17 cellular contexts compared by ENCODE assay signal in genomic region chr7:135490783-135491182, GRCh38. TPM values are rescaled to one million over a fixed set of nuclear protein-coding genes. Genes with fewer than 3 reads are reported as not detected.
A peak's percentile ranks its signal among the peaks of the same experiment; 100 is the strongest.
DNase-seq lines count a peak whose midpoint lies in the region; ATAC-seq, FAIRE-seq and TF ChIP-seq lines count a peak whose summit lies in the region.
"Had no signal": no experiment of that assay in that cellular context is flagged by ENCODE, and none has a peak within 500 bp of the region (broad histone marks: within the 10 kb centered on the region; RNA-seq: fewer than 3 reads in every experiment).

No MANE protein-coding gene starts in this region.

- peaks cover 3% of the 10 kb centered on the region for H3K79me1 ChIP-seq in H9 (ENCODE audit: insufficient read depth, low read depth, low read length, poor library complexity, severe bottlenecking)

- no peak overlapping the region for H3K56ac ChIP-seq in H9 (ENCODE audit: insufficient read length, low read depth, low read length)

- no peak overlapping the region for H4K8ac ChIP-seq in H9 (replicated peaks; ENCODE audit: insufficient read length, low read depth, low read length)

- TF ChIP-seq POLR2A in K562 (conservative IDR thresholded peaks at IDR 0.05) (no peak), tibial nerve (IDR thresholded peaks at IDR 0.05) (no peak)

- no peak overlapping the region for H2BK20ac ChIP-seq in H9 (ENCODE audit: low read depth, low read length, poor library complexity, severe bottlenecking)

- no peak overlapping the region for H3K18ac ChIP-seq in H9 (ENCODE audit: insufficient read length, low read depth, low read length)

- H3K14ac ChIP-seq in H9 (ENCODE audit: insufficient read depth, low read length), result no peak overlapping the region

- TF ChIP-seq CTCF in K562 (IDR thresholded peaks at IDR 0.05 in 2 of 3, conservative IDR thresholded peaks at IDR 0.05 in 1 of 3; ENCODE audit: insufficient read depth in 2 of 3, low read depth in 1 of 3, low read length in 3 of 3) (no peak), tibial nerve (IDR thresholded peaks at IDR 0.05) (no peak), H9 (conservative IDR thresholded peaks at IDR 0.05) (no peak)

- H3K36me3 ChIP-seq in K562 (ENCODE audit: control insufficient read depth, insufficient read depth, low read length) (no peaks in the 10 kb centered on the region), tibial nerve (no peaks in the 10 kb centered on the region)
- H3K36me3 ChIP-seq: vagina had no signal

- no peak overlapping the region for H4K5ac ChIP-seq in H9 (ENCODE audit: insufficient read length, low read depth, low read length)

- no peaks in the 10 kb centered on the region for H3K9me3 Mint-ChIP-seq in H9
- H3K9me3 Mint-ChIP-seq: activated T-cell treated with anti-CD3 and anti-CD28 coated beads, Interleukin-2, amount 50 U/mL, for 24 hours had no signal

- H3K4ac ChIP-seq in H9 (ENCODE audit: low read depth, low read length), result no peak overlapping the region

- in situ Hi-C loops in K562 (cut with MboI), result no loop called here

- FAIRE-seq in K562 (lab: Jason Lieb, UNC), result peak; percentile 89
- FAIRE-seq: GM19239 had no signal

- no peak overlapping the region for H2AK5ac ChIP-seq in H9 (ENCODE audit: insufficient read length, low read length)

- H3K23ac ChIP-seq in H9 (ENCODE audit: insufficient read length, low read depth, low read length), result no peak overlapping the region

- no peak overlapping the region for H3T11ph ChIP-seq in H9 (ENCODE audit: low read length)

- H2BK12ac ChIP-seq in H9 (ENCODE audit: insufficient read length, low read depth, low read length), result no peak overlapping the region

- H3K9ac ChIP-seq in K562 (ENCODE audit: insufficient read depth in 1 of 2, low read depth in 2 of 2, low read length in 2 of 2), result no peak overlapping the region; a peak in 1 of 4 replicates
- no peak overlapping the region for H3K9ac ChIP-seq in H9 (ENCODE audit: extremely low read depth, insufficient read length, low read length)

- peaks cover 0 to 4% (median 0%) of the 10 kb centered on the region in 3 experiments; a peak in 1 of 7 replicates for H3K36me3 Mint-ChIP-seq in H9 (ENCODE audit: insufficient read depth in 1 of 3, low read depth in 3 of 3)

- CTCF ChIA-PET in K562 (lab: Yijun Ruan, JAX; ENCODE audit: low intra/inter-chr PET ratio), result no interaction called here

- no peak overlapping the region for H2BK15ac ChIP-seq in H9 (ENCODE audit: low read depth, low read length)

- H4K20me1 ChIP-seq in K562 (replicated peaks; ENCODE audit: control insufficient read depth, insufficient read depth, low read length), result peaks cover 14% of the 10 kb centered on the region
- H4K20me1 ChIP-seq in H9 (ENCODE audit: control insufficient read depth, insufficient read depth, insufficient read length), result no peaks in the 10 kb centered on the region

- no peak overlapping the region for H4K91ac ChIP-seq in H9 (ENCODE audit: insufficient read length, low read depth, low read length)

- H3K27ac ChIP-seq in K562 (ENCODE audit: extremely low read depth, low read depth, low read length) (peak overlapping the region; percentile 49; the same call in 2 of the 3 replicates), tibial nerve (no peak overlapping the region), H9 (ENCODE audit: insufficient read length, low read depth, low read length) (no peak overlapping the region)
- H3K27ac ChIP-seq: vagina had no signal

- no peak overlapping the region for H2BK120ac ChIP-seq in H9 (ENCODE audit: low read depth, low read length, poor library complexity, severe bottlenecking)

- no peak overlapping the region for H3K4me3 Mint-ChIP-seq in H9
- H3K4me3 Mint-ChIP-seq: activated T-cell treated with anti-CD3 and anti-CD28 coated beads, Interleukin-2, amount 50 U/mL, for 24 hours; stimulated activated naive B cell treated with anti-CD40 and anti-IgM and Interleukin-4, amounts not matched to agents 10 μg/mL and 1 μg/mL and 100 μg/mL, for 72 hours had no signal

- H3K4me1 ChIP-seq in K562 (replicated peaks in 1 of 2; ENCODE audit: control insufficient read depth in 2 of 2, insufficient read depth in 2 of 2, low read length in 2 of 2) (peaks cover 11 to 22% of the 10 kb centered on the region in 2 experiments), tibial nerve (peaks cover 0 to 44% (median 4%) of the 10 kb centered on the region in 4 donors), H9 (ENCODE audit: insufficient read depth, low read length) (no peaks in the 10 kb centered on the region)

- H2BK5ac ChIP-seq in H9 (ENCODE audit: insufficient read length, low read length), result no peak overlapping the region

- H3K9me3 ChIP-seq in K562 (replicated peaks; ENCODE audit: control insufficient read depth, insufficient read depth, low read depth, low read length) (no peaks in the 10 kb centered on the region), tibial nerve (no peaks in the 10 kb centered on the region), H9 (ENCODE audit: control insufficient read depth, low read depth, low read length) (no peaks in the 10 kb centered on the region)
- H3K9me3 ChIP-seq: BE2C, vagina had no signal

- H3K27me3 ChIP-seq in K562 (ENCODE audit: control insufficient read depth in 2 of 2, insufficient read depth in 2 of 2, low read length in 2 of 2) (no peaks in the 10 kb centered on the region), tibial nerve (no peaks in the 10 kb centered on the region), H9 (ENCODE audit: insufficient read depth, low read length) (no peaks in the 10 kb centered on the region)
- H3K27me3 ChIP-seq: BE2C, vagina had no signal

- peak; percentile 17 for DNase-seq in Daoy (ENCODE audit: low read depth)
- peak; percentile 52 for DNase-seq in LoVo (ENCODE audit: low spot score)
- peak; percentile 58 to 93 (median 68) for DNase-seq in K562 (ENCODE audit: extremely low read depth in 1 of 4, low spot score in 3 of 4)
- DNase-seq in iris pigment epithelial cell (ENCODE audit: low read depth), result peak; percentile 44
- DNase-seq in tibial nerve (ENCODE audit: low spot score in 2 of 2), result no peak
- no peak for DNase-seq in H9
- DNase-seq in NCI-H1417 treated with DMSO at 0.1 percent for 48 hours (lab: John Stamatoyannopoulos, UW), result no peak
- no peak for DNase-seq in activated gamma-delta T cell (lab: John Stamatoyannopoulos, UW)
- DNase-seq: activated CD4-positive, alpha-beta T cell treated with anti-CD3 and anti-CD28 coated beads for 1 hour; activated T-cell treated with anti-CD3 and anti-CD28 coated beads, Interleukin-2, amount 50 U/mL, for 24 hours; amygdala; BE2C; right cardiac atrium; stimulated activated naive B cell treated with anti-CD40 and anti-IgM and Interleukin-4, amounts not matched to agents 10 μg/mL and 1 μg/mL and 100 μg/mL, for 72 hours; SW 1271 had no signal

- H3K23me2 ChIP-seq in H9 (ENCODE audit: insufficient read length, low read depth, low read length, poor library complexity, severe bottlenecking), result no peaks in the 10 kb centered on the region

- TF ChIP-seq EP300 in K562 (IDR thresholded peaks at IDR 0.05; ENCODE audit: low read length) (peak; percentile 51), tibial nerve (IDR thresholded peaks at IDR 0.05) (no peak)

- no peak overlapping the region for H2AFZ ChIP-seq in K562 (ENCODE audit: low read depth, low read length)
- H2AFZ ChIP-seq in H9 (ENCODE audit: low read length), result no peak overlapping the region

- H3K27me3 Mint-ChIP-seq in H9 (ENCODE audit: low read depth), result no peaks in the 10 kb centered on the region
- H3K27me3 Mint-ChIP-seq: activated T-cell treated with anti-CD3 and anti-CD28 coated beads, Interleukin-2, amount 50 U/mL, for 24 hours; stimulated activated naive B cell treated with anti-CD40 and anti-IgM and Interleukin-4, amounts not matched to agents 10 μg/mL and 1 μg/mL and 100 μg/mL, for 72 hours had no signal

- H3K4me1 Mint-ChIP-seq in H9, result 0 out of 4 replicates have a peak, but pooled peaks cover 0 to 3% of the 10 kb centered on the region in 2 experiments

- POLR2A ChIA-PET in K562 (lab: Yijun Ruan, JAX), result interaction anchor here (0.6 kb wide), 1 partner anchor 19 kb away, joined by 3 read pairs; no protein-coding TSS in a partner anchor

- H3K4me3 ChIP-seq in K562 (no peak overlapping the region), tibial nerve (no peak overlapping the region)
- H3K4me3 ChIP-seq: vagina had no signal

- intact Hi-C loops in K562 (cut with micrococcal nuclease), result loop anchor here (5.0 kb wide), 1 partner anchor 78 kb away; no protein-coding TSS in a partner anchor

- 0 out of 4 replicates have a peak, but pooled peaks of 1 of the 2 experiments have one; percentile 13 for TF ChIP-seq RAD21 in K562 (CRISPR knock-in tag; conservative IDR thresholded peaks at IDR 0.05 in 1 of 2, IDR thresholded peaks at IDR 0.05 in 1 of 2)

- H3K79me2 ChIP-seq in K562 (ENCODE audit: control insufficient read depth, insufficient read depth, low read length) (peaks cover 90% of the 10 kb centered on the region), H9 (ENCODE audit: insufficient read depth, low read length) (no peaks in the 10 kb centered on the region; the same call in 1 of the 2 replicates)

- ATAC-seq in K562, result peak; percentile 72
- ATAC-seq: stimulated activated naive B cell treated with anti-CD40 and anti-IgM and Interleukin-4, amounts not matched to agents 10 μg/mL and 1 μg/mL and 100 μg/mL, for 72 hours had no signal

- peak overlapping the region; percentile 56 for H3K4me2 ChIP-seq in K562 (ENCODE audit: insufficient read depth, low read length)
- no peak overlapping the region for H3K4me2 ChIP-seq in H9 (ENCODE audit: insufficient read depth, insufficient read length, low read length)

- no TSS peak for BruUV-seq in K562 (replicated peaks; lab: Mats Ljungman, UMichigan)

- no peaks in the 10 kb centered on the region for H3K9me1 ChIP-seq in K562 (ENCODE audit: control insufficient read depth, insufficient read depth, low read length)

- H3K27ac Mint-ChIP-seq in H9, result no peak overlapping the region
- H3K27ac Mint-ChIP-seq: activated T-cell treated with anti-CD3 and anti-CD28 coated beads, Interleukin-2, amount 50 U/mL, for 24 hours; stimulated activated naive B cell treated with anti-CD40 and anti-IgM and Interleukin-4, amounts not matched to agents 10 μg/mL and 1 μg/mL and 100 μg/mL, for 72 hours had no signal

RNA-seq across cellular contexts. Expression of gene CNOT4, which starts 19.1 kb away (rescaled TPM):
- 2.6 and 5.0 TPM in 2 replicates for total RNA-seq in Daoy (2014; rRNA removed; shearing (Covaris generic))
- 34.7 and 77.7 TPM in 2 replicates for total RNA-seq in K562 (2011; cell fraction: chromatin; rRNA removed; ENCODE audit: low replicate concordance)
- 11.2 and 14.3 TPM in 2 replicates for total RNA-seq in K562 (2011; cell fraction: nucleolus; rRNA removed)
- total RNA-seq in K562 (2011; cell fraction: nucleoplasm; rRNA removed), result 24.0 and 38.1 TPM in 2 replicates
- total RNA-seq in K562 (2014; rRNA removed), result 12.9 and 15.4 TPM in 2 replicates
- total RNA-seq in K562 (2014; rRNA removed; fragmentation: Illumina TruSeq; extraction: Trizol), result 14.6 and 16.2 TPM in 2 replicates
- 15.5 and 17.1 TPM in 2 replicates for total RNA-seq in K562 (2015; rRNA removed; fragmentation: Illumina TruSeq; extraction: Trizol)
- 21.1 and 21.6 TPM in 2 replicates for total RNA-seq in K562 (2021)
- polyA plus RNA-seq in K562 (2011; rRNA removed), result 15.4 and 21.5 TPM in 2 replicates
- polyA plus RNA-seq in K562 (2011; cell fraction: cytosol; rRNA removed), result 9.1 and 15.4 TPM in 2 replicates
- 22.9 and 31.3 TPM in 2 replicates for polyA plus RNA-seq in K562 (2011; cell fraction: nucleus; rRNA removed)
- 12.5 and 13.2 TPM in 2 replicates for polyA plus RNA-seq in K562 (2012)
- 16.7 and 19.8 TPM in 2 replicates for polyA plus RNA-seq in K562 (2014; fragmentation: Illumina TruSeq; extraction: Trizol)
- 10 to 100 TPM; 12.6 to 24.1 TPM for polyA plus RNA-seq in K562 (2014; fragmentation: Nextera tagmentation; extraction: Ambion mirVana)
- 8.6 and 10.0 TPM in 2 replicates for polyA plus RNA-seq in K562 (2014; rRNA removed)
- polyA minus RNA-seq in K562 (2011; rRNA and poly(A)+ RNA removed), result 27.1 and 39.5 TPM in 2 replicates
- polyA minus RNA-seq in K562 (2011; cell fraction: cytosol; rRNA and poly(A)+ RNA removed), result 12.0 and 15.1 TPM in 2 replicates
- 33.5 and 57.2 TPM in 2 replicates for polyA minus RNA-seq in K562 (2011; cell fraction: nucleus; rRNA and poly(A)+ RNA removed)
- 10 to 100 TPM; 16.8 to 26.0 (median 20.0) TPM for total RNA-seq in tibial nerve
- 23.5 and 27.4 TPM in 2 replicates for total RNA-seq in H9 (2021)

Comparison
In these comparisons a context has a peak if more than half of its experiments do, and no peak if none do; other contexts are left out.
1. DNase-seq: peak in Daoy (single experiment), LoVo (single experiment), K562 (4 of 4) and iris pigment epithelial cell (single experiment); none in tibial nerve (0 of 2), H9 (single experiment), NCI-H1417 treated with DMSO at 0.1 percent for 48 hours (single experiment) and activated gamma-delta T cell (single experiment).